Comparison of ENCODE assay signal across 15 cellular contexts in genomic region chr1:231487019-231487418, GRCh38. TPM values are rescaled to one million over a fixed set of nuclear protein-coding genes. Genes with fewer than 3 reads are reported as not detected.
A peak's percentile ranks its signal among the peaks of the same experiment; 100 is the strongest.
DNase-seq lines count a peak whose midpoint lies in the region; ATAC-seq, FAIRE-seq and TF ChIP-seq lines count a peak whose summit lies in the region.
"Had no signal": no experiment of that assay in that cellular context is flagged by ENCODE, and none has a peak within 500 bp of the region (broad histone marks: within the 10 kb centered on the region; RNA-seq: fewer than 3 reads in every experiment).

No MANE protein-coding gene starts in this region.

- no peak for ATAC-seq in GM18868 (IDR thresholded peaks at IDR 0.05; ENCODE audit: unreplicated experiment)
- ATAC-seq: HCT116; stimulated activated naive B cell treated with anti-CD40 and anti-IgM and Interleukin-4, amounts not matched to agents 10 μg/mL and 1 μg/mL and 100 μg/mL, for 72 hours had no signal

- H3K4me3 ChIP-seq in fibroblast of lung (replicated peaks in 1 of 4; ENCODE audit: control extremely low read depth in 1 of 4, insufficient read depth in 1 of 4, low read depth in 3 of 4, low read length in 4 of 4) (no peak overlapping the region), small intestine (ENCODE audit: low read depth in 1 of 2, low read length in 2 of 2) (no peak overlapping the region)
- H3K4me3 ChIP-seq: sigmoid colon, uterus had no signal

- no peak for FAIRE-seq in small intestine (lab: Jason Lieb, UNC)

- no peak overlapping the region for H2AFZ ChIP-seq in fibroblast of lung (ENCODE audit: low read length)

- 29 to 52% (median 49%) methylated on average over 1 of the region's 1 CpG for WGBS in small intestine, 3 donors

- H3K79me2 ChIP-seq in fibroblast of lung (ENCODE audit: control insufficient read depth, insufficient read depth, low read length), result no peaks in the 10 kb centered on the region

- no peaks in the 10 kb centered on the region for H3K9me3 ChIP-seq in fibroblast of lung (ENCODE audit: control insufficient read depth, insufficient read depth, low read depth, low read length)
- H3K9me3 ChIP-seq in small intestine (ENCODE audit: control insufficient read depth, low read depth), result no peaks in the 10 kb centered on the region
- H3K9me3 ChIP-seq: Caco-2, sigmoid colon, uterus had no signal

- no peak overlapping the region for H3K27ac ChIP-seq in fibroblast of lung (ENCODE audit: insufficient read depth, low read length)
- no peak overlapping the region for H3K27ac ChIP-seq in small intestine (ENCODE audit: low read depth in 1 of 2, low read length in 1 of 2)
- H3K27ac ChIP-seq: sigmoid colon, uterus had no signal

- no peaks in the 10 kb centered on the region for H4K20me1 ChIP-seq in fibroblast of lung (ENCODE audit: control insufficient read depth, extremely low read depth, insufficient read depth, low read length)

- no peak overlapping the region for H3K4me2 ChIP-seq in fibroblast of lung (ENCODE audit: extremely low read depth, insufficient read depth, low read length)

- no peaks in the 10 kb centered on the region for H3K27me3 ChIP-seq in fibroblast of lung (ENCODE audit: control insufficient read depth, insufficient read depth, low read length)
- no peaks in the 10 kb centered on the region for H3K27me3 ChIP-seq in small intestine (ENCODE audit: control insufficient read depth in 2 of 2, insufficient read depth in 2 of 2, low read length in 2 of 2)
- H3K27me3 ChIP-seq: sigmoid colon, uterus had no signal

- no peaks in the 10 kb centered on the region for H3K36me3 ChIP-seq in fibroblast of lung (ENCODE audit: control insufficient read depth, insufficient read depth, low read length)
- no peaks in the 10 kb centered on the region for H3K36me3 ChIP-seq in small intestine (ENCODE audit: control insufficient read depth in 2 of 2, insufficient read depth in 2 of 2, low read length in 2 of 2)
- H3K36me3 ChIP-seq: sigmoid colon, uterus had no signal

- DNase-seq in NOMO-1 (lab: John Stamatoyannopoulos, UW; ENCODE audit: unreplicated experiment in 2 of 2), result peak; percentile 14 to 55
- no peak for DNase-seq in NOMO-1 treated with dmso at 0.1 percent for 144 hours (lab: John Stamatoyannopoulos, UW; ENCODE audit: unreplicated experiment)
- DNase-seq in NCI-H2171 treated with DMSO at 0.1 percent for 48 hours (lab: John Stamatoyannopoulos, UW), result peak; percentile 35
- DNase-seq in fibroblast of lung (ENCODE audit: low read depth in 2 of 2), result peak; percentile 24 to 70
- peak; percentile 70 for DNase-seq in small intestine
- no peak for DNase-seq in GF-D8 (lab: John Stamatoyannopoulos, UW)
- no peak for DNase-seq in HUDEP-2 (lab: John Stamatoyannopoulos, UW; ENCODE audit: unreplicated experiment in 76 of 76)
- DNase-seq: activated CD4-positive, alpha-beta memory T cell treated with anti-CD3 and anti-CD28 coated beads for 36 hours; anterior cingulate cortex; Caco-2; sigmoid colon; stimulated activated naive B cell treated with anti-CD40 and anti-IgM and Interleukin-4, amounts not matched to agents 10 μg/mL and 1 μg/mL and 100 μg/mL, for 72 hours; uterus had no signal

- no peak overlapping the region for H3K9ac ChIP-seq in fibroblast of lung (ENCODE audit: insufficient read depth, low read length)

- no peak for TF ChIP-seq CTCF in fibroblast of lung (conservative IDR thresholded peaks at IDR 0.05 in 1 of 2, IDR thresholded peaks at IDR 0.05 in 1 of 2; ENCODE audit: low read depth in 1 of 2, low read length in 2 of 2)

- H3K4me1 ChIP-seq in fibroblast of lung (ENCODE audit: control insufficient read depth, extremely low read depth, insufficient read depth, low read length), result no peaks in the 10 kb centered on the region
- no peaks in the 10 kb centered on the region for H3K4me1 ChIP-seq in small intestine (ENCODE audit: control insufficient read depth in 2 of 2, insufficient read depth in 1 of 2, low read depth in 1 of 2, low read length in 1 of 2)
- H3K4me1 ChIP-seq: Caco-2, sigmoid colon, uterus had no signal

RNA-seq across cellular contexts. Expression of gene TSNAX, which starts 41.5 kb away (rescaled TPM):
- 28.8 and 30.2 TPM in 2 replicates for total RNA-seq in fibroblast of lung
- 46.3 TPM in 2 replicates for polyA plus RNA-seq in fibroblast of lung
- polyA plus RNA-seq in fibroblast of lung (2012), result 32.8 and 44.6 TPM in 2 replicates
- 2.0 and 5.4 TPM in 2 replicates for polyA minus RNA-seq in fibroblast of lung (ENCODE audit: low replicate concordance)
- 10 to 100 TPM; 16.2 to 19.6 (median 16.8) TPM for polyA plus RNA-seq in small intestine

Comparison
In these comparisons a context has a peak if more than half of its experiments do, and no peak if none do; other contexts are left out.
1. DNase-seq: peak in NOMO-1 (2 of 2), NCI-H2171 treated with DMSO at 0.1 percent for 48 hours (single experiment), fibroblast of lung (2 of 2) and small intestine (single experiment); none in NOMO-1 treated with dmso at 0.1 percent for 144 hours (single experiment), GF-D8 (single experiment) and HUDEP-2 (0 of 76).